32 cellular contexts compared by ENCODE assay signal in genomic region chr11:1236316-1237127, GRCh38. TPM values are rescaled to one million over a fixed set of nuclear protein-coding genes. Genes with fewer than 3 reads are reported as not detected.
DNase-seq lines count a peak whose midpoint lies in the region; ATAC-seq and TF ChIP-seq lines count a peak whose summit lies in the region.
"Had no signal": no experiment of that assay in that cellular context is flagged by ENCODE, and none has a peak within 500 bp of the region (broad histone marks: within the 10 kb centered on the region; RNA-seq: fewer than 3 reads in every experiment).

No MANE protein-coding gene starts in this region.

- no peaks in the 10 kb centered on the region for H3K27me3 Mint-ChIP-seq in natural killer cell treated with Interleukin-12 subunit alpha and Interleukin-12 subunit beta and Interleukin-15 and Interleukin-18, amount 100 ng/mL, for 72 hours
- H3K27me3 Mint-ChIP-seq in natural killer cell (ENCODE audit: low read depth in 2 of 2), result no peaks in the 10 kb centered on the region
- H3K27me3 Mint-ChIP-seq: CD8-positive, alpha-beta memory T cell; memory B cell; stimulated activated naive B cell treated with anti-CD40 and anti-IgM and Interleukin-4, amounts not matched to agents 10 μg/mL and 1 μg/mL and 100 μg/mL, for 72 hours; T-helper 17 cell had no signal

- intact Hi-C loops in natural killer cell (cut with micrococcal nuclease), result no loop called here
- intact Hi-C loops in posterior vena cava (cut with DNase I), result no loop called here

- no peaks in the 10 kb centered on the region for H3K9me3 Mint-ChIP-seq in natural killer cell treated with Interleukin-12 subunit alpha and Interleukin-12 subunit beta and Interleukin-15 and Interleukin-18, amount 100 ng/mL, for 72 hours
- H3K9me3 Mint-ChIP-seq in natural killer cell, result no peaks in the 10 kb centered on the region
- H3K9me3 Mint-ChIP-seq: activated naive CD4-positive, alpha-beta T cell treated with anti-CD3 and anti-CD28 coated beads for 36 hours; CD8-positive, alpha-beta memory T cell; memory B cell; stimulated activated naive B cell treated with anti-CD40 and anti-IgM and Interleukin-4, amounts not matched to agents 10 μg/mL and 1 μg/mL and 100 μg/mL, for 72 hours had no signal

- H3K27ac Mint-ChIP-seq in natural killer cell treated with Interleukin-12 subunit alpha and Interleukin-12 subunit beta and Interleukin-15 and Interleukin-18, amount 100 ng/mL, for 72 hours, result no peak overlapping the region
- H3K27ac Mint-ChIP-seq in natural killer cell, result no peak overlapping the region
- H3K27ac Mint-ChIP-seq: activated naive CD4-positive, alpha-beta T cell treated with anti-CD3 and anti-CD28 coated beads for 36 hours; CD8-positive, alpha-beta memory T cell; memory B cell; stimulated activated naive B cell treated with anti-CD40 and anti-IgM and Interleukin-4, amounts not matched to agents 10 μg/mL and 1 μg/mL and 100 μg/mL, for 72 hours had no signal

- peak; percentile 44 for DNase-seq in natural killer cell treated with Interleukin-12 subunit alpha and Interleukin-12 subunit beta and Interleukin-15 and Interleukin-18, amount 100 ng/mL, for 72 hours (ENCODE audit: low spot score)
- DNase-seq in natural killer cell (no peak), iPS-NIHi11 (ENCODE audit: low spot score) (peak; percentile 13), posterior vena cava (ENCODE audit: low spot score) (peak; percentile 79), NCI-H2029 (lab: John Stamatoyannopoulos, UW) (no peak), NAMALWA (ENCODE audit: low spot score) (no peak)
- DNase-seq: ACHN; activated CD4-positive, alpha-beta T cell treated with anti-CD3 and anti-CD28 coated beads, Interleukin-2, amount 50 U/mL, for 48 hours; activated naive CD4-positive, alpha-beta T cell treated with anti-CD3 and anti-CD28 coated beads for 36 hours; activated T-cell treated with anti-CD3 and anti-CD28 coated beads, Interleukin-2, amount 50 U/mL, for 48 hours; BE2C; EL; esophagus squamous epithelium; foreskin keratinocyte; GOT3; NCI-H1092 treated with DMSO at 0.1 percent for 48 hours; NCI-H1930; SHP77; stimulated activated naive B cell treated with anti-CD40 and anti-IgM and Interleukin-4, amounts not matched to agents 10 μg/mL and 1 μg/mL and 100 μg/mL, for 72 hours; substantia nigra had no signal

- TF ChIP-seq CTCF in natural killer cell (IDR thresholded peaks at IDR 0.05), result no peak

- no peak overlapping the region for H3K4me3 Mint-ChIP-seq in natural killer cell treated with Interleukin-12 subunit alpha and Interleukin-12 subunit beta and Interleukin-15 and Interleukin-18, amount 100 ng/mL, for 72 hours
- H3K4me3 Mint-ChIP-seq in natural killer cell, result no peak overlapping the region
- H3K4me3 Mint-ChIP-seq: activated naive CD4-positive, alpha-beta T cell treated with anti-CD3 and anti-CD28 coated beads for 36 hours; memory B cell; stimulated activated naive B cell treated with anti-CD40 and anti-IgM and Interleukin-4, amounts not matched to agents 10 μg/mL and 1 μg/mL and 100 μg/mL, for 72 hours; T-helper 17 cell had no signal

- no peak for ATAC-seq in natural killer cell treated with Interleukin-12 subunit alpha and Interleukin-12 subunit beta and Interleukin-15 and Interleukin-18, amount 100 ng/mL, for 72 hours
- ATAC-seq in natural killer cell (no peak), HG03139 (IDR thresholded peaks at IDR 0.05; ENCODE audit: unreplicated experiment) (no peak)
- ATAC-seq: activated CD4-positive, CD25-positive, alpha-beta regulatory T cell treated with anti-CD3 and anti-CD28 coated beads, Interleukin-2, amount 50 U/mL, for 24 hours; body of pancreas; foreskin keratinocyte; heart right ventricle; K562; stimulated activated naive B cell treated with anti-CD40 and anti-IgM and Interleukin-4, amounts not matched to agents 10 μg/mL and 1 μg/mL and 100 μg/mL, for 72 hours; T-helper 17 cell had no signal

- no peaks in the 10 kb centered on the region for H3K36me3 Mint-ChIP-seq in natural killer cell treated with Interleukin-12 subunit alpha and Interleukin-12 subunit beta and Interleukin-15 and Interleukin-18, amount 100 ng/mL, for 72 hours
- no peaks in the 10 kb centered on the region for H3K36me3 Mint-ChIP-seq in natural killer cell
- H3K36me3 Mint-ChIP-seq: CD8-positive, alpha-beta memory T cell; memory B cell; stimulated activated naive B cell treated with anti-CD40 and anti-IgM and Interleukin-4, amounts not matched to agents 10 μg/mL and 1 μg/mL and 100 μg/mL, for 72 hours had no signal

- no peaks in the 10 kb centered on the region for H3K4me1 Mint-ChIP-seq in natural killer cell treated with Interleukin-12 subunit alpha and Interleukin-12 subunit beta and Interleukin-15 and Interleukin-18, amount 100 ng/mL, for 72 hours (ENCODE audit: low read depth in 2 of 2)
- H3K4me1 Mint-ChIP-seq in natural killer cell, result no peaks in the 10 kb centered on the region
- H3K4me1 Mint-ChIP-seq: CD8-positive, alpha-beta memory T cell; memory B cell; stimulated activated naive B cell treated with anti-CD40 and anti-IgM and Interleukin-4, amounts not matched to agents 10 μg/mL and 1 μg/mL and 100 μg/mL, for 72 hours; T-helper 17 cell had no signal

RNA-seq across cellular contexts. Expression of gene MUC5B, which starts 13.7 kb away (rescaled TPM):
- total RNA-seq in natural killer cell treated with Interleukin-12 subunit alpha and Interleukin-12 subunit beta and Interleukin-15 and Interleukin-18, amount 100 ng/mL, for 72 hours, result not detected
- total RNA-seq in natural killer cell, result not detected
- under 1 TPM in 1 of 2 donors, not detected in 1; 0.69 TPM for total RNA-seq in posterior vena cava
- total RNA-seq: activated naive CD4-positive, alpha-beta T cell treated with anti-CD3 and anti-CD28 coated beads for 36 hours; CD8-positive, alpha-beta memory T cell; foreskin keratinocyte; heart right ventricle; M059J; myocyte; skeletal muscle tissue; T-helper 17 cell; urinary bladder had no signal

Comparison
In these comparisons a context has a peak if more than half of its experiments do, and no peak if none do; other contexts are left out.
1. DNase-seq: peak in natural killer cell treated with Interleukin-12 subunit alpha and Interleukin-12 subunit beta and Interleukin-15 and Interleukin-18, amount 100 ng/mL, for 72 hours (single experiment), iPS-NIHi11 (single experiment) and posterior vena cava (single experiment); none in natural killer cell (single experiment), NCI-H2029 (single experiment) and NAMALWA (single experiment).